1 cellular context compared by ENCODE assay signal in genomic region chr19:3683405-3683865, GRCh38.
TF ChIP-seq lines count a peak whose summit lies in the region.

No MANE protein-coding gene starts in this region.

TF ChIP-seq in HCT116, 20 proteins besides CTCF, POLR2A, EP300 and RAD21 (continued from another document):
- TF ChIP-seq SP1 (IDR thresholded peaks at IDR 0.05; ENCODE audit: low read depth): no peak
- no peak for TF ChIP-seq YY1 (IDR thresholded peaks at IDR 0.05; ENCODE audit: extremely low read depth, insufficient replicate concordance, low read depth, low read length)
- TF ChIP-seq FOSL1 (IDR thresholded peaks at IDR 0.05; ENCODE audit: low read depth): no peak
- TF ChIP-seq JUND (IDR thresholded peaks at IDR 0.05): no peak
- TF ChIP-seq EZH2phosphoT487 (IDR thresholded peaks at IDR 0.05; ENCODE audit: borderline replicate concordance): no peak
